In genomic region chr17:2060681-2061440, GRCh38 we compare ENCODE assay signal across 13 cellular contexts. TPM values are rescaled to one million over a fixed set of nuclear protein-coding genes. Genes with fewer than 3 reads are reported as not detected.
DNase-seq lines count a peak whose midpoint lies in the region; ATAC-seq and TF ChIP-seq lines count a peak whose summit lies in the region.
"Had no signal": no experiment of that assay in that cellular context is flagged by ENCODE, and none has a peak within 500 bp of the region (broad histone marks: within the 10 kb centered on the region; RNA-seq: fewer than 3 reads in every experiment).

No MANE protein-coding gene starts in this region.

- H3K36me3 ChIP-seq in gastroesophageal sphincter = peaks cover 0 to 80% of the 10 kb centered on the region in 2 donors
- H3K36me3 ChIP-seq in parathyroid adenoma (ENCODE audit: control insufficient read depth, insufficient read depth, low read length) = no peaks in the 10 kb centered on the region

- no peak for ATAC-seq in stimulated activated naive CD8-positive, alpha-beta T cell treated with anti-CD3 and anti-CD28 coated beads, Interleukin-15, amount 100 ng/mL, for 72 hours
- ATAC-seq in stimulated activated naive CD8-positive, alpha-beta T cell treated with anti-CD3 and anti-CD28 coated beads, Interleukin-15, Interleukin-2, amounts not matched to agents 100 U/mL and 50 U/mL, for 24 hours = no peak
- peak; percentile 9 for ATAC-seq in gastroesophageal sphincter
- ATAC-seq in GM19452 (IDR thresholded peaks at IDR 0.05; ENCODE audit: unreplicated experiment) = no peak
- ATAC-seq: esophagus mucosa, WTC11 had no signal

- H3K4me3 ChIP-seq in gastroesophageal sphincter (no peak overlapping the region), parathyroid adenoma (ENCODE audit: low read depth, low read length) (no peak overlapping the region)

- H3K9ac ChIP-seq in parathyroid adenoma = no peak overlapping the region

- H3K27me3 ChIP-seq in gastroesophageal sphincter (peaks cover 31% of the 10 kb centered on the region), parathyroid adenoma (ENCODE audit: control insufficient read depth, insufficient read depth, low read length) (no peaks in the 10 kb centered on the region)

- H3K4me1 Mint-ChIP-seq in stimulated activated naive CD8-positive, alpha-beta T cell treated with anti-CD3 and anti-CD28 coated beads, Interleukin-15, amount 100 ng/mL, for 72 hours = peaks cover 67% of the 10 kb centered on the region
- peaks cover 33% of the 10 kb centered on the region for H3K4me1 Mint-ChIP-seq in CD14-positive monocyte

- intact Hi-C loops in CD14-positive monocyte (cut with micrococcal nuclease) = no loop called here

- H3K9me3 Mint-ChIP-seq in stimulated activated naive CD8-positive, alpha-beta T cell treated with anti-CD3 and anti-CD28 coated beads, Interleukin-15, amount 100 ng/mL, for 72 hours = no peaks in the 10 kb centered on the region
- H3K9me3 Mint-ChIP-seq in CD14-positive monocyte = peaks cover 0 to 2% (median 0%) of the 10 kb centered on the region in 7 donors
- H3K9me3 Mint-ChIP-seq: IgD-negative memory B cell, WTC11 had no signal

- H3K9me3 ChIP-seq in gastroesophageal sphincter (no peaks in the 10 kb centered on the region), parathyroid adenoma (ENCODE audit: control insufficient read depth, low read length) (no peaks in the 10 kb centered on the region)

- H3K27ac Mint-ChIP-seq in stimulated activated naive CD8-positive, alpha-beta T cell treated with anti-CD3 and anti-CD28 coated beads, Interleukin-15, amount 100 ng/mL, for 72 hours = peak overlapping the region; percentile 14 to 96
- H3K27ac Mint-ChIP-seq in CD14-positive monocyte = peak overlapping the region in 2 of 7 donors; percentile 72 to 89
- H3K27ac Mint-ChIP-seq: WTC11 had no signal

- no peak for DNase-seq in stimulated activated naive CD8-positive, alpha-beta T cell treated with anti-CD3 and anti-CD28 coated beads, Interleukin-15, amount 100 ng/mL, for 72 hours
- DNase-seq in stimulated activated naive CD8-positive, alpha-beta T cell treated with anti-CD3 and anti-CD28 coated beads, Interleukin-15, Interleukin-2, amounts not matched to agents 100 U/mL and 50 U/mL, for 24 hours = no peak
- no peak for DNase-seq in KG1 (lab: John Stamatoyannopoulos, UW)
- DNase-seq in CD14-positive monocyte (ENCODE audit: low spot score) = no peak
- DNase-seq in NK-92 treated with Interleukin-12 subunit alpha and Interleukin-12 subunit beta, amount 100 ng/mL, for 24 hours (lab: John Stamatoyannopoulos, UW) = no peak
- DNase-seq: NCI-H187 treated with DMSO at 0.1 percent for 48 hours; stimulated activated CD8-positive, alpha-beta memory T cell treated with anti-CD3 and anti-CD28 coated beads, Interleukin-4, amount 100 ng/mL, for 48 hours had no signal

- H3K27me3 Mint-ChIP-seq in stimulated activated naive CD8-positive, alpha-beta T cell treated with anti-CD3 and anti-CD28 coated beads, Interleukin-15, amount 100 ng/mL, for 72 hours = no peaks in the 10 kb centered on the region
- peaks cover 15 to 48% (median 21%) of the 10 kb centered on the region in 3 donors for H3K27me3 Mint-ChIP-seq in CD14-positive monocyte (ENCODE audit: low read depth in 3 of 3)

- peak overlapping the region in 1 of 2 donors; percentile 15 for H3K4me3 Mint-ChIP-seq in stimulated activated naive CD8-positive, alpha-beta T cell treated with anti-CD3 and anti-CD28 coated beads, Interleukin-15, amount 100 ng/mL, for 72 hours
- peak overlapping the region in 1 of 2 donors; percentile 80 for H3K4me3 Mint-ChIP-seq in CD14-positive monocyte
- H3K4me3 Mint-ChIP-seq: WTC11 had no signal

- H3K27ac ChIP-seq in gastroesophageal sphincter = peak overlapping the region; percentile 56 to 95 (median 89)
- H3K27ac ChIP-seq in parathyroid adenoma = peak overlapping the region; percentile 15

- 53% methylated on average over 8 to 14 of the region's 21 CpGs for WGBS in gastroesophageal sphincter (ENCODE audit: low coverage in 1 of 2), 2 donors

- H2AFZ ChIP-seq in parathyroid adenoma = no peak overlapping the region

- peak in 1 of 2 donors; percentile 13 for TF ChIP-seq POLR2A in gastroesophageal sphincter (IDR thresholded peaks at IDR 0.05)

- H3K4me1 ChIP-seq in gastroesophageal sphincter = peaks cover 2 to 99% (median 46%) of the 10 kb centered on the region in 3 donors
- H3K4me1 ChIP-seq in parathyroid adenoma = no peaks in the 10 kb centered on the region

- no peak for TF ChIP-seq CTCF in gastroesophageal sphincter (IDR thresholded peaks at IDR 0.05)
- TF ChIP-seq CTCF in parathyroid adenoma (IDR thresholded peaks at IDR 0.05) = no peak
- no peak for TF ChIP-seq CTCF in CD14-positive monocyte (IDR thresholded peaks at IDR 0.05)

- TF ChIP-seq EP300 in gastroesophageal sphincter (IDR thresholded peaks at IDR 0.05) = no peak

- peaks cover 46 to 55% of the 10 kb centered on the region in 2 donors for H3K36me3 Mint-ChIP-seq in CD14-positive monocyte

- no peaks in the 10 kb centered on the region for H3K79me2 ChIP-seq in parathyroid adenoma

- H3K4me2 ChIP-seq in parathyroid adenoma (ENCODE audit: low read length) = no peak overlapping the region

RNA-seq across cellular contexts. Expression of gene HIC1, which starts 6.0 kb away (rescaled TPM):
- 10 to 100 TPM; 32.8 to 56.2 (median 41.6) TPM for total RNA-seq in gastroesophageal sphincter
- under 1 TPM; 0.13 to 0.30 TPM for polyA plus RNA-seq in CD14-positive monocyte

RNA-seq across cellular contexts. Expression of gene OVCA2, which starts 19.0 kb away (rescaled TPM):
- 10 to 100 TPM; 19.6 to 40.3 (median 36.5) TPM for total RNA-seq in gastroesophageal sphincter
- 10 to 100 TPM; 69.1 to 94.9 TPM for polyA plus RNA-seq in CD14-positive monocyte

RNA-seq across cellular contexts. Expression of gene DPH1, which starts 30.9 kb away (rescaled TPM):
- total RNA-seq in gastroesophageal sphincter = 10 to 100 TPM; 29.9 to 35.6 (median 34.0) TPM
- 1 to 10 TPM; 7.5 to 9.3 TPM for polyA plus RNA-seq in CD14-positive monocyte

RNA-seq across cellular contexts. Expression of gene RTN4RL1, which starts 35.7 kb away (rescaled TPM):
- total RNA-seq in gastroesophageal sphincter = under 1 TPM in 3 of 4 donors, not detected in 1; 0.58 to 0.81 (median 0.72) TPM
- under 1 TPM; 0.11 to 0.29 TPM for polyA plus RNA-seq in CD14-positive monocyte
